In genomic region chr3:113717308-113717707, GRCh38 we compare ENCODE assay signal across 19 cellular contexts.
"Had no signal": no experiment of that assay in that cellular context is flagged by ENCODE, and none has a peak within 500 bp of the region (broad histone marks: within the 10 kb centered on the region; RNA-seq: fewer than 3 reads in every experiment).

No MANE protein-coding gene starts in this region.

- H3K27ac ChIP-seq: dorsolateral prefrontal cortex, epithelial cell of prostate, neural progenitor cell, transverse colon, uterus had no signal

- H3K4me1 ChIP-seq: neural progenitor cell had no signal

- DNase-seq: activated CD4-positive, alpha-beta T cell treated with anti-CD3 and anti-CD28 coated beads, Interleukin-2, amount 10 ng/mL, durations not matched to agents 24 days and 14 days; activated naive CD4-positive, alpha-beta T cell treated with anti-CD3 and anti-CD28 coated beads, Interleukin-2, amount 50 U/mL, for 16 hours; central memory CD4-positive, alpha-beta T cell; dorsolateral prefrontal cortex; endodermal cell; foreskin melanocyte; hypothalamus; islet precursor cell; midbrain; stimulated activated CD4-positive, alpha-beta T cell treated with anti-CD3 and anti-CD28 coated beads, Interleukin-2, amount 100 ng/mL, for 24 hours; stimulated activated naive CD8-positive, alpha-beta T cell treated with anti-CD3 and anti-CD28 coated beads, Interleukin-15, Interleukin-2, amounts not matched to agents 100 U/mL and 50 U/mL, for 24 hours; SW 1271; transverse colon; uterus had no signal

- H3K9me3 Mint-ChIP-seq: activated CD4-positive, alpha-beta T cell treated with anti-CD3 and anti-CD28 coated beads, Interleukin-2, amount 10 ng/mL, durations not matched to agents 24 days and 14 days; brain; endodermal cell; neural progenitor cell; WTC11 had no signal

- H3K27me3 Mint-ChIP-seq: brain, progenitor cell of endocrine pancreas had no signal

- H3K4me1 Mint-ChIP-seq: brain, endodermal cell, neural progenitor cell, WTC11 had no signal

- H3K4me3 Mint-ChIP-seq: activated CD4-positive, alpha-beta T cell treated with anti-CD3 and anti-CD28 coated beads, Interleukin-2, amount 10 ng/mL, durations not matched to agents 24 days and 14 days; brain; endodermal cell; neural progenitor cell; WTC11 had no signal

- H3K9me3 ChIP-seq: transverse colon, uterus had no signal

- H3K27me3 ChIP-seq: dorsolateral prefrontal cortex, neural progenitor cell, transverse colon, uterus had no signal

- H3K4me3 ChIP-seq: dorsolateral prefrontal cortex, neural progenitor cell, transverse colon, uterus had no signal

- H3K27ac Mint-ChIP-seq: endodermal cell, progenitor cell of endocrine pancreas had no signal

- H3K36me3 ChIP-seq: uterus had no signal
